In the genomic region with DNA sequence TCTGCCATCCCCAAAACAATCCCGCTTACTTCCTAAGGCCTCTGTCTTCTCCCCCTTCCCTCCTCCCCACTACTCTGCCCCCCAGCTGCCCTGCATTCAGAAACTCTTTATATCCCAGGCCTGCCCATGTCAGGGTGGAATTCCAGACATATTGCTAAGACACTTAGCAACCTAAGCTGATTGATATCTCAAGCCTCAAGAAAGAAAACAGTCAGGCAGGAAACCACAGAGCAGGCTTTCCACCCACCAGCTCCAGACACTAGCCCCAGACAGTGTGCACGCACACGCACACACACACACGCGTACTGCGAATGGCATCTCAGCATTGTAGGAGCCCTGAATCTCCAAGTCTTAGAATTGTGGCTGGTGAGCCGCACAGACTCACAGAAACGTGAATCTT, we compare ENCODE assay signal across 9 cellular contexts. TPM values are rescaled to one million over a fixed set of nuclear protein-coding genes. Genes with fewer than 3 reads are reported as not detected.
DNase-seq lines count a peak whose midpoint lies in the region; ATAC-seq and TF ChIP-seq lines count a peak whose summit lies in the region.
"Had no signal": no experiment of that assay in that cellular context is flagged by ENCODE, and none has a peak within 500 bp of the region (broad histone marks: within the 10 kb centered on the region; RNA-seq: fewer than 3 reads in every experiment).

No MANE protein-coding gene starts in this region.

- in situ Hi-C loops in astrocyte of the cerebellum (cut with HindIII; ENCODE audit: low sequenced_read_pairs): no loop called here

- ATAC-seq in GM21423 (IDR thresholded peaks at IDR 0.05; ENCODE audit: unreplicated experiment): no peak
- ATAC-seq in HG02938 (IDR thresholded peaks at IDR 0.05; ENCODE audit: unreplicated experiment): no peak
- no peak for ATAC-seq in HG03280 (IDR thresholded peaks at IDR 0.05; ENCODE audit: unreplicated experiment)

- no peak for TF ChIP-seq CTCF in astrocyte of the cerebellum (IDR thresholded peaks at IDR 0.05; ENCODE audit: low read depth, low read length, missing control alignments)

- DNase-seq in Ammon's horn (ENCODE audit: low spot score): peak; percentile 80
- peak; percentile 47 for DNase-seq in Jurkat, Clone E6-1 (ENCODE audit: low read depth, low spot score)
- peak; percentile 97 for DNase-seq in astrocyte of the cerebellum (ENCODE audit: low read depth)
- DNase-seq in midbrain (lab: John Stamatoyannopoulos, UW): peak; percentile 22
- no peak for DNase-seq in NCI-H1417 treated with DMSO at 0.1 percent for 48 hours (lab: John Stamatoyannopoulos, UW)

- no peak overlapping the region for H3K4me3 ChIP-seq in Jurkat, Clone E6-1 (ENCODE audit: low read length)
- no peak overlapping the region for H3K4me3 ChIP-seq in astrocyte of the cerebellum (ENCODE audit: low read depth, low read length)
- H3K4me3 ChIP-seq: adrenal gland had no signal

RNA-seq across cellular contexts. Expression of a gene that starts 8.9 kb away (rescaled TPM):
- polyA plus RNA-seq in Jurkat, Clone E6-1 (2012; ENCODE audit: insufficient read depth, insufficient read length): 9.5 TPM

RNA-seq across cellular contexts. Expression of a gene that starts 21.0 kb away (rescaled TPM):
- polyA plus RNA-seq in Jurkat, Clone E6-1 (2012; ENCODE audit: insufficient read depth, insufficient read length): not detected
